In the genomic region with DNA sequence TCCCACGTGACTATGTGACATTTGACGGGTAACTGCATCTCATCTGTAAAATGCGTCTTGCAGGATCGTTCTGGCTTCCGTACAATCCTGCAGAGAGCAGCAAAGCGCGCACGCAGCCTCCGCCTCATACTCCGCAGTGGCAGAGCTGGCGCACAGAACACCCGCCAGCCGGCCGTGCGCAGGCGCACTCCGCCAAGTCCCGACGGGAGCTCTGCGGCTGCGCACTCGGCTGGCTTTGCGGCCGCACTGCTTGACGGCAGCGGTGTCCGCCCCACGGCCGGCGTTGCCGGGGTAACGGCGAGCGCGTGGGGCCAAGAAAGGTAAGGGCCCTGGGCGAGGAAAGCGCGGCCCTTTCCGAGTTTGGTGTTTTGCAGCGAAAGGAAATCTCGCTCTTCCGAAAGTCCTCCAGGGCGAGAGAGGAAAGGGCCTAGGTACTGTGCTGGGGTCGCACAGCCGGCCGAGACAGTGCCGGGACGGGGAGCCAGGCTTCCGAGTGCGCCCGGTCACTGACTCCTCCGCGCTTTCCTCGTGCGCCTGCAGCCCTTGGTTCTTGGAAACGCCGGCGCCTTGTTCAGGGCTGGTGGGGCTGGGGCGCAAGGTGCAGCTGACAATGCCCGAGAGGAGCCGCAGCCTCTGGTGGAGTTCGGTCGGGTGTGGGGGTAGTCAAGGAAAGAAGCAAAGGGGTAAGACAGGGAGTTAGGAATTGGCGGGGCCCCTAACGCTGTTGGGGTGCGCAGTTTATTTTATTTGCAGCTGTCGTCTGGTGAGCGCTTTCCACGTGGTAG, we compare ENCODE assay signal across 8 cellular contexts. TPM values are rescaled to one million over a fixed set of nuclear protein-coding genes. Genes with fewer than 3 reads are reported as not detected.
DNase-seq lines count a peak whose midpoint lies in the region; ATAC-seq and TF ChIP-seq lines count a peak whose summit lies in the region.

Gene TSEN2 (plus strand): TSS at position 283 of the 785 bp plus-strand sequence. CDS start 5,321 bp downstream, outside the sequence.

- in situ Hi-C loops in IMR-90 (cut with MboI; ENCODE audit: low sequenced_read_pairs): no loop called here

- ATAC-seq in GM21529 (IDR thresholded peaks at IDR 0.05; ENCODE audit: unreplicated experiment) (peak; percentile 90), IMR-90 (ENCODE audit: low read depth) (peak; percentile 96)

- peak within 1 kb of the TSS; percentile 30 for H2BK120ac ChIP-seq in IMR-90 (ENCODE audit: low read depth, low read length)

- H3K9me3 ChIP-seq in IMR-90 (ENCODE audit: control insufficient read depth, insufficient read depth, low read length): no peaks in the 10 kb centered on the region
- no peaks in the 10 kb centered on the region for H3K9me3 ChIP-seq in OCI-LY7 (ENCODE audit: low read length)
- H3K9me3 ChIP-seq in mononuclear cell (ENCODE audit: low read depth, low read length): no peaks in the 10 kb centered on the region

- POLR2A ChIA-PET in IMR-90 (lab: Charles Lee; ENCODE audit: unreplicated experiment): interaction anchor here (0.8 kb wide), 1 partner anchor 62 kb away, joined by 3 read pairs; no protein-coding TSS in a partner anchor
- POLR2A ChIA-PET in OCI-LY7 (lab: Charles Lee): interaction anchor here (0.6 to 3.2 kb wide), 7 partner anchors 14 to 401 kb away, joined by 3 to 7 read pairs (median 3); no protein-coding TSS in a partner anchor

- TF ChIP-seq CTCF in IMR-90 (conservative IDR thresholded peaks at IDR 0.05; ENCODE audit: low read depth, low read length) (peak; percentile 47), OCI-LY7 (conservative IDR thresholded peaks at IDR 0.05; ENCODE audit: low read length) (0 out of 2 replicates have a peak, but pooled peaks have one; percentile 31), epithelial cell of esophagus (IDR thresholded peaks at IDR 0.05; ENCODE audit: insufficient read depth, low read depth, low read length, missing control alignments) (peak; percentile 10)

- H4K20me1 ChIP-seq in IMR-90 (ENCODE audit: insufficient read depth, low read length) (no peaks in the 10 kb centered on the region), OCI-LY7 (ENCODE audit: insufficient read depth, low read length) (0 out of 2 replicates have a peak, but pooled peaks cover 3% of the 10 kb centered on the region)

- no peaks in the 10 kb centered on the region; the same call in 1 of the 2 replicates for H3K4me1 ChIP-seq in IMR-90 (ENCODE audit: control insufficient read depth, insufficient read depth, low read length)
- H3K4me1 ChIP-seq in OCI-LY7 (ENCODE audit: insufficient read depth, low read length, poor library complexity, severe bottlenecking): peaks cover 25% of the 10 kb centered on the region
- H3K4me1 ChIP-seq in mononuclear cell (ENCODE audit: insufficient read depth, low read length): peaks cover 54% of the 10 kb centered on the region

- peak within 1 kb of the TSS; percentile 62 for H3K4ac ChIP-seq in IMR-90 (ENCODE audit: low read depth, low read length)

- H4K8ac ChIP-seq in IMR-90 (ENCODE audit: low read depth in 2 of 2, low read length in 2 of 2): peak within 1 kb of the TSS; percentile 16 to 83

- H2BK15ac ChIP-seq in IMR-90 (ENCODE audit: low read depth, low read length): no peak within 1 kb of the TSS; the same call in 2 of the 3 replicates

- no peaks in the 10 kb centered on the region for H3K9me1 ChIP-seq in IMR-90 (ENCODE audit: insufficient read depth, low read length)

- peak within 1 kb of the TSS; percentile 67 for H4K5ac ChIP-seq in IMR-90 (ENCODE audit: low read depth, low read length)

- peak within 1 kb of the TSS; percentile 75 for H3K14ac ChIP-seq in IMR-90 (replicated peaks; ENCODE audit: low read depth, low read length)

- peak within 1 kb of the TSS; percentile 89 for H3K4me2 ChIP-seq in IMR-90 (ENCODE audit: low read depth, low read length)
- H3K4me2 ChIP-seq in OCI-LY7 (ENCODE audit: low read length): peak within 1 kb of the TSS; percentile 98

- no peaks in the 10 kb centered on the region for H3K36me3 ChIP-seq in IMR-90 (ENCODE audit: control insufficient read depth, insufficient read depth, low read length)
- peaks cover 34% of the 10 kb centered on the region for H3K36me3 ChIP-seq in OCI-LY7 (ENCODE audit: insufficient read depth, low read length)

- peak within 1 kb of the TSS; percentile 78 for H3K9ac ChIP-seq in IMR-90 (ENCODE audit: low read depth, low read length)

- H2AFZ ChIP-seq in IMR-90 (replicated peaks; ENCODE audit: low read length, poor library complexity) (peak within 1 kb of the TSS; percentile 95), OCI-LY7 (ENCODE audit: low read length) (peak within 1 kb of the TSS; percentile 95)

- TF ChIP-seq POLR2A in IMR-90 (IDR thresholded peaks at IDR 0.05; ENCODE audit: low read depth, low read length): no peak

- peak within 1 kb of the TSS; percentile 76 for H3K27ac ChIP-seq in IMR-90 (ENCODE audit: insufficient read depth, low read length)
- H3K27ac ChIP-seq in OCI-LY7 (ENCODE audit: low read depth, low read length, poor library complexity, severe bottlenecking): peak within 1 kb of the TSS; percentile 79

- H2BK5ac ChIP-seq in IMR-90 (ENCODE audit: low read depth, low read length, poor library complexity, severe bottlenecking): peak within 1 kb of the TSS; percentile 25

- 0% methylated on average over 27 of the region's 69 CpGs; no CpG with 5 or more reads in 1 of the 2 experiments for WGBS in IMR-90 (ENCODE audit: extremely low coverage in 2 of 2, insufficient read length in 1 of 2), 2 experiments

- H3K9me2 ChIP-seq in OCI-LY7 (ENCODE audit: insufficient read depth, low read length): no peaks in the 10 kb centered on the region

- no peak within 1 kb of the TSS; the same call in 1 of the 2 replicates for H3K18ac ChIP-seq in IMR-90 (ENCODE audit: low read depth, low read length)

- CTCF ChIA-PET in IMR-90 (lab: Yijun Ruan, JAX): interaction anchor here (0.5 to 1.4 kb wide), 5 partner anchors 38 to 836 kb away, joined by 3 read pairs; no protein-coding TSS in a partner anchor
- CTCF ChIA-PET in OCI-LY7 (lab: Charles Lee; ENCODE audit: unreplicated experiment): interaction anchor here (0.6 kb wide), 1 partner anchor 56 kb away, joined by 4 read pairs; no protein-coding TSS in a partner anchor

- TF ChIP-seq RAD21 in IMR-90 (IDR thresholded peaks at IDR 0.05; ENCODE audit: low read length): peak; percentile 54

- intact Hi-C loops in IMR-90 (cut with micrococcal nuclease) (loop anchor here (1.0 kb wide), 1 partner anchor 408 kb away; no protein-coding TSS in a partner anchor), OCI-LY7 (cut with micrococcal nuclease; ENCODE audit: unreplicated experiment) (loop anchor here (5.0 to 10.0 kb wide), 5 partner anchors 210 to 1110 kb away; partner anchors contain the start of gene TAMM41)

- 0 out of 2 replicates have a peak within 1 kb of the TSS, but pooled peaks have one; percentile 26 for H2BK20ac ChIP-seq in IMR-90 (ENCODE audit: low read depth, low read length)

- peaks cover 39% of the 10 kb centered on the region for H3K79me2 ChIP-seq in OCI-LY7 (ENCODE audit: insufficient read depth, low read depth, low read length)

- H3K79me1 ChIP-seq in IMR-90 (ENCODE audit: low read depth in 1 of 2, low read length in 2 of 2): peaks cover 8 to 18% of the 10 kb centered on the region in 2 experiments; a peak in 3 of 4 replicates

- peak within 1 kb of the TSS; percentile 85 for H2AK9ac ChIP-seq in IMR-90 (replicated peaks; ENCODE audit: low read depth, low read length, poor library complexity)

- peak within 1 kb of the TSS; percentile 64 for H3K56ac ChIP-seq in IMR-90 (ENCODE audit: extremely low read depth, insufficient read depth, low read length)

- peak within 1 kb of the TSS; percentile 91 for H3K23ac ChIP-seq in IMR-90 (ENCODE audit: low read depth, low read length)

- BruUV-seq in IMR-90 (replicated peaks; lab: Mats Ljungman, UMichigan) (no TSS peak), OCI-LY7 (replicated peaks; lab: Mats Ljungman, UMichigan) (no TSS peak)

- peak within 1 kb of the TSS; percentile 48; the same call in 1 of the 2 replicates for H4K91ac ChIP-seq in IMR-90 (ENCODE audit: insufficient read depth, low read depth, low read length)

- dilution Hi-C loops in IMR-90 (cut with HindIII; ENCODE audit: low sequenced_read_pairs, unreplicated experiment): no loop called here

- DNase-seq in DMS153 treated with DMSO at 0.1 percent for 48 hours (lab: John Stamatoyannopoulos, UW; ENCODE audit: unreplicated experiment): peak; percentile 54
- peak; percentile 94 for DNase-seq in IMR-90
- DNase-seq in OCI-LY7 (ENCODE audit: low spot score): peak; percentile 97
- peak; percentile 95 for DNase-seq in activated T-cell treated with anti-CD3 and anti-CD28 coated beads for 1 hour (ENCODE audit: low read depth)
- peak; percentile 95 for DNase-seq in epithelial cell of esophagus (ENCODE audit: low read depth)
- peak; percentile 94 to 95 for DNase-seq in stimulated activated CD8-positive, alpha-beta memory T cell treated with anti-CD3 and anti-CD28 coated beads, Interleukin-2, amount 100 ng/mL, for 48 hours (ENCODE audit: low read depth in 2 of 2)

- peak within 1 kb of the TSS; percentile 6; the same call in 1 of the 2 replicates for H2AK5ac ChIP-seq in IMR-90 (ENCODE audit: low read depth, low read length)

- H3K4me3 ChIP-seq in IMR-90 (ENCODE audit: insufficient read depth, low read depth, low read length) (peak within 1 kb of the TSS; percentile 78), OCI-LY7 (ENCODE audit: low read depth, low read length, poor library complexity, severe bottlenecking) (peak within 1 kb of the TSS; percentile 92), epithelial cell of esophagus (ENCODE audit: low read length) (peak within 1 kb of the TSS; percentile 86), mononuclear cell (ENCODE audit: low read length) (peak within 1 kb of the TSS; percentile 69)

- H3K27me3 ChIP-seq in IMR-90 (ENCODE audit: control insufficient read depth, insufficient read depth, low read length) (no peaks in the 10 kb centered on the region), mononuclear cell (ENCODE audit: insufficient read depth, low read length) (no peaks in the 10 kb centered on the region)

TF ChIP-seq in IMR-90, 13 proteins besides CTCF, POLR2A, EP300 and RAD21 (continues in another document):
- TF ChIP-seq MAZ (IDR thresholded peaks at IDR 0.05; ENCODE audit: borderline replicate concordance, low read depth, low read length) (peak; percentile 19; the same call in 1 of the 2 replicates), SMC3 (IDR thresholded peaks at IDR 0.05; ENCODE audit: low read depth, low read length) (peak; percentile 47), BHLHE40 (IDR thresholded peaks at IDR 0.05; ENCODE audit: low read depth, low read length) (no peak; the same call in 1 of the 2 replicates), RCOR1 (IDR thresholded peaks at IDR 0.05; ENCODE audit: insufficient replicate concordance, low read length) (no peak)

RNA-seq across cellular contexts. Expression of gene TSEN2, which starts in this region (rescaled TPM):
- 14.2 and 15.0 TPM in 2 replicates for total RNA-seq in IMR-90 (2012; rRNA removed)
- polyA plus RNA-seq in IMR-90 (2012; rRNA removed): 6.9 and 9.5 TPM in 2 replicates
- polyA plus RNA-seq in IMR-90 (2012; cell fraction: cytosol; rRNA removed): 3.5 and 5.6 TPM in 2 replicates
- polyA plus RNA-seq in IMR-90 (2012; cell fraction: nucleus; rRNA removed; ENCODE audit: low replicate concordance): 8.9 and 20.7 TPM in 2 replicates
- total RNA-seq in OCI-LY7 (2014; rRNA removed; shearing (Covaris generic)): 33.2 and 40.7 TPM in 2 replicates
- 30.7 and 41.4 TPM in 2 replicates for total RNA-seq in OCI-LY7 (2022)
- 12.7 TPM for total RNA-seq in mononuclear cell

Comparison
In these comparisons a context has a peak if more than half of its experiments do, and no peak if none do; other contexts are left out.
1. Peak in every context shown above with its lines: DNase-seq, ATAC-seq, H3K4me3 ChIP-seq and H3K27ac ChIP-seq.